1 cellular context compared by ENCODE assay signal in genomic region chr11:63986156-63986931, GRCh38.
TF ChIP-seq lines count a peak whose summit lies in the region.

Gene OTUB1 (plus strand): TSS chr11:63986438. CDS start chr11:63986457, 19 bp downstream.

TF ChIP-seq in HepG2, 621 proteins besides CTCF, POLR2A, EP300 and RAD21 (continued from another document and continues in another):
- TF ChIP-seq KLF11 (CRISPR knock-in tag; IDR thresholded peaks at IDR 0.05) (peak; percentile 49; the same call in 1 of the 2 replicates), SRSF9 (IDR thresholded peaks at IDR 0.05; ENCODE audit: borderline replicate concordance, insufficient read depth, low read depth, low read length, poor library complexity, severe bottlenecking) (no peak), GMEB2 (CRISPR knock-in tag; IDR thresholded peaks at IDR 0.05; ENCODE audit: low read depth) (no peak), STAT5B (CRISPR knock-in tag; IDR thresholded peaks at IDR 0.05) (no peak; the same call in 1 of the 2 replicates), ZNF280D (CRISPR knock-in tag; IDR thresholded peaks at IDR 0.05) (0 out of 2 replicates have a peak, but pooled peaks have one; percentile 30), NFIC (IDR thresholded peaks at IDR 0.05; ENCODE audit: low read length) (no peak), DNMT3B (CRISPR knock-in tag; conservative IDR thresholded peaks at IDR 0.05) (peak; percentile 40; the same call in 1 of the 2 replicates), ZNF235 (CRISPR knock-in tag; IDR thresholded peaks at IDR 0.05; ENCODE audit: borderline replicate concordance) (0 out of 2 replicates have a peak, but pooled peaks have one; percentile 97), NFYC (CRISPR knock-in tag; IDR thresholded peaks at IDR 0.05) (no peak), ZNF142 (CRISPR knock-in tag; IDR thresholded peaks at IDR 0.05) (0 out of 2 replicates have a peak, but pooled peaks have one; percentile 81), NR2F6 (IDR thresholded peaks at IDR 0.05) (no peak), NR2F6 (CRISPR knock-in tag; IDR thresholded peaks at IDR 0.05) (peak; percentile 30; the same call in 1 of the 2 replicates), JUND (CRISPR knock-in tag; IDR thresholded peaks at IDR 0.05) (peak; percentile 45; the same call in 1 of the 2 replicates), MIER2 (CRISPR knock-in tag; IDR thresholded peaks at IDR 0.05) (no peak), ZNF343 (CRISPR knock-in tag; IDR thresholded peaks at IDR 0.05) (no peak), HOMEZ (CRISPR knock-in tag; IDR thresholded peaks at IDR 0.05; ENCODE audit: low read depth) (no peak), ZNF513 (CRISPR knock-in tag; conservative IDR thresholded peaks at IDR 0.05) (no peak), HNRNPL (IDR thresholded peaks at IDR 0.05; ENCODE audit: low read depth, low read length) (no peak), ZEB1 (IDR thresholded peaks at IDR 0.05; ENCODE audit: insufficient replicate concordance, low read depth) (no peak), SRSF1 (optimal IDR thresholded peaks at IDR 0.05; ENCODE audit: low read depth, low read length) (no peak), HNRNPH1 (optimal IDR thresholded peaks at IDR 0.05; ENCODE audit: low read depth, low read length) (no peak), NFRKB (IDR thresholded peaks at IDR 0.05) (0 out of 2 replicates have a peak, but pooled peaks have one; percentile 47), ARID4A (CRISPR knock-in tag; IDR thresholded peaks at IDR 0.05; ENCODE audit: borderline replicate concordance) (peak; percentile 91), ZNF740 (CRISPR knock-in tag; IDR thresholded peaks at IDR 0.05) (0 out of 2 replicates have a peak, but pooled peaks have one; percentile 50), SP140L (CRISPR knock-in tag; IDR thresholded peaks at IDR 0.05; ENCODE audit: borderline replicate concordance) (no peak), THYN1 (CRISPR knock-in tag; IDR thresholded peaks at IDR 0.05; ENCODE audit: borderline replicate concordance, low read depth) (no peak), ATM (IDR thresholded peaks at IDR 0.05; ENCODE audit: borderline replicate concordance) (no peak), YEATS2 (CRISPR knock-in tag; IDR thresholded peaks at IDR 0.05; ENCODE audit: borderline replicate concordance) (peak; percentile 76; the same call in 1 of the 2 replicates), ELF1 (CRISPR knock-in tag; IDR thresholded peaks at IDR 0.05) (peak; percentile 99), ATAD3A (CRISPR knock-in tag; IDR thresholded peaks at IDR 0.05) (no peak), E2F5 (CRISPR knock-in tag; conservative IDR thresholded peaks at IDR 0.05) (0 out of 2 replicates have a peak, but pooled peaks have one; percentile 13), ZNF34 (CRISPR knock-in tag; IDR thresholded peaks at IDR 0.05; ENCODE audit: borderline replicate concordance) (peak; percentile 80; the same call in 1 of the 2 replicates), PHF8 (CRISPR knock-in tag; IDR thresholded peaks at IDR 0.05) (peak; percentile 90), ZNF329 (CRISPR knock-in tag; IDR thresholded peaks at IDR 0.05; ENCODE audit: low read depth) (no peak; the same call in 1 of the 2 replicates), SMC3 (IDR thresholded peaks at IDR 0.05; ENCODE audit: low read length) (no peak), RORA (CRISPR knock-in tag; IDR thresholded peaks at IDR 0.05) (no peak), ZNF674 (CRISPR knock-in tag; IDR thresholded peaks at IDR 0.05; ENCODE audit: low read depth) (no peak), ELF4 (CRISPR knock-in tag; IDR thresholded peaks at IDR 0.05; ENCODE audit: borderline replicate concordance) (peak; percentile 88; the same call in 1 of the 2 replicates), RARA (CRISPR knock-in tag; IDR thresholded peaks at IDR 0.05) (no peak), SOX5 (CRISPR knock-in tag; IDR thresholded peaks at IDR 0.05; ENCODE audit: borderline replicate concordance) (no peak), TIGD3 (CRISPR knock-in tag; IDR thresholded peaks at IDR 0.05; ENCODE audit: borderline replicate concordance) (no peak)
